In genomic region chrX:37684426-37684825, GRCh38 we compare ENCODE assay signal across 17 cellular contexts. TPM values are rescaled to one million over a fixed set of nuclear protein-coding genes. Genes with fewer than 3 reads are reported as not detected.
A peak's percentile ranks its signal among the peaks of the same experiment; 100 is the strongest.
DNase-seq lines count a peak whose midpoint lies in the region; ATAC-seq, FAIRE-seq and TF ChIP-seq lines count a peak whose summit lies in the region.
"Had no signal": no experiment of that assay in that cellular context is flagged by ENCODE, and none has a peak within 500 bp of the region (broad histone marks: within the 10 kb centered on the region; RNA-seq: fewer than 3 reads in every experiment).

No MANE protein-coding gene starts in this region.

- no peaks in the 10 kb centered on the region for H3K79me2 ChIP-seq in PC-9 (ENCODE audit: low read depth)
- no peaks in the 10 kb centered on the region for H3K79me2 ChIP-seq in parathyroid adenoma

- DNase-seq in GM12892 (ENCODE audit: insufficient read length) (no peak), PC-9 (no peak), Right ventricle myocardium superior (no peak), NCI-H1694 treated with DMSO at 0.1 percent for 48 hours (lab: John Stamatoyannopoulos, UW) (no peak)
- no peak for DNase-seq in activated CD4-positive, alpha-beta T cell treated with anti-CD3 and anti-CD28 coated beads for 1 hour
- DNase-seq: activated CD4-positive, alpha-beta T cell treated with anti-CD3 and anti-CD28 coated beads for 48 hours; central memory CD4-positive, alpha-beta T cell; midbrain; NK-92 treated with Interleukin-12 subunit alpha and Interleukin-12 subunit beta, amount 100 ng/mL, for 24 hours; SW 1271 had no signal

- no peaks in the 10 kb centered on the region for H3K9me2 ChIP-seq in PC-9 (ENCODE audit: insufficient read depth)

- no peaks in the 10 kb centered on the region for H4K20me1 ChIP-seq in PC-9 (ENCODE audit: insufficient read depth)

- BruUV-seq in PC-9 (replicated peaks; lab: Mats Ljungman, UMichigan): no TSS peak

- TF ChIP-seq CTCF in PC-9 (conservative IDR thresholded peaks at IDR 0.05) (no peak), parathyroid adenoma (IDR thresholded peaks at IDR 0.05) (no peak)

- CTCF ChIA-PET in PC-9 (lab: Charles Lee): no interaction called here

- ATAC-seq in Right ventricle myocardium superior (ENCODE audit: poor library complexity) (peak; percentile 79), GM19328 (IDR thresholded peaks at IDR 0.05; ENCODE audit: unreplicated experiment) (no peak), GM19455 (IDR thresholded peaks at IDR 0.05; ENCODE audit: unreplicated experiment) (no peak)
- ATAC-seq: activated T-helper 17 cell treated with anti-CD3 and anti-CD28 coated beads, Interleukin-2, amount 50 U/mL, for 72 hours; HepG2 had no signal

- no peak overlapping the region for H3K9ac ChIP-seq in parathyroid adenoma

- POLR2A ChIA-PET in PC-9 (lab: Charles Lee; ENCODE audit: unreplicated experiment): no interaction called here

- H2AFZ ChIP-seq in PC-9 (no peak overlapping the region), parathyroid adenoma (peak overlapping the region; percentile 72)

- no peak for TF ChIP-seq POLR2A in GM12892 (IDR thresholded peaks at IDR 0.05; ENCODE audit: low read depth, low read length)

- H3K4me1 ChIP-seq in PC-9 (replicated peaks; ENCODE audit: insufficient read depth) (peaks cover 21% of the 10 kb centered on the region), parathyroid adenoma (peaks cover 5% of the 10 kb centered on the region)

- peak overlapping the region; percentile 55 for H3K27ac ChIP-seq in PC-9
- no peak overlapping the region for H3K27ac ChIP-seq in parathyroid adenoma
- H3K27ac ChIP-seq: C4-2B, epithelial cell of prostate had no signal

- H3K27me3 ChIP-seq in PC-9 (ENCODE audit: insufficient read depth, low read depth): no peaks in the 10 kb centered on the region
- no peaks in the 10 kb centered on the region for H3K27me3 ChIP-seq in parathyroid adenoma (ENCODE audit: control insufficient read depth, insufficient read depth, low read length)

- H3K4me2 ChIP-seq in PC-9 (peak overlapping the region; percentile 94), parathyroid adenoma (ENCODE audit: low read length) (no peak overlapping the region)

- FAIRE-seq in GM12892 (lab: Jason Lieb, UNC): peak; percentile 57
- FAIRE-seq: HepG2 had no signal

- intact Hi-C loops in PC-9 (cut with micrococcal nuclease; ENCODE audit: unreplicated experiment): no loop called here
- intact Hi-C loops in Right ventricle myocardium superior (cut with DNase I): no loop called here

- H3K9me3 ChIP-seq in PC-9 (ENCODE audit: insufficient read depth, low read depth) (no peaks in the 10 kb centered on the region), parathyroid adenoma (ENCODE audit: control insufficient read depth, low read length) (no peaks in the 10 kb centered on the region)

- H3K36me3 ChIP-seq in PC-9 (ENCODE audit: low read depth): no peaks in the 10 kb centered on the region
- H3K36me3 ChIP-seq in parathyroid adenoma (ENCODE audit: control insufficient read depth, insufficient read depth, low read length): no peaks in the 10 kb centered on the region

- H3F3A ChIP-seq in PC-9 (ENCODE audit: insufficient read depth, low read depth): peaks cover 16% of the 10 kb centered on the region; the same call in 1 of the 2 replicates

- no peak overlapping the region for H3K4me3 ChIP-seq in PC-9
- no peak overlapping the region for H3K4me3 ChIP-seq in parathyroid adenoma (ENCODE audit: low read depth, low read length)

RNA-seq across cellular contexts. Expression of gene XK, which starts 1.2 kb away (rescaled TPM):
- polyA plus RNA-seq in GM12892 (2012; ENCODE audit: missing spikeins): 0.08 TPM
- 2.4 and 3.7 TPM in 2 replicates for total RNA-seq in PC-9 (2021)
- 9.0 TPM for total RNA-seq in Right ventricle myocardium superior
- total RNA-seq: activated T-helper 17 cell treated with anti-CD3 and anti-CD28 coated beads, Interleukin-2, amount 50 U/mL, for 72 hours; HepG2 had no signal
- polyA plus RNA-seq: HepG2 had no signal
